ENCODE assay signal across 14 cellular contexts in genomic region chr2:241773511-241774418, GRCh38. TPM values are rescaled to one million over a fixed set of nuclear protein-coding genes. Genes with fewer than 3 reads are reported as not detected.
A peak's percentile ranks its signal among the peaks of the same experiment; 100 is the strongest.
DNase-seq lines count a peak whose midpoint lies in the region; ATAC-seq lines count a peak whose summit lies in the region.
"Had no signal": no experiment of that assay in that cellular context is flagged by ENCODE, and none has a peak within 500 bp of the region (broad histone marks: within the 10 kb centered on the region; RNA-seq: fewer than 3 reads in every experiment).

No MANE protein-coding gene starts in this region.

- peak; percentile 25 for ATAC-seq in stimulated activated naive CD8-positive, alpha-beta T cell treated with anti-CD3 and anti-CD28 coated beads, Interleukin-15, amount 100 ng/mL, for 72 hours
- ATAC-seq in stimulated activated naive CD8-positive, alpha-beta T cell treated with anti-CD3 and anti-CD28 coated beads, Interleukin-15, Interleukin-2, amounts not matched to agents 100 U/mL and 50 U/mL, for 24 hours = no peak
- ATAC-seq in right cardiac atrium (no peak), HG03565 (IDR thresholded peaks at IDR 0.05; ENCODE audit: unreplicated experiment) (no peak)
- ATAC-seq: activated T-cell treated with anti-CD3 and anti-CD28 coated beads, Interleukin-2, amount 50 U/mL, for 4 hours had no signal

- H3K27ac ChIP-seq in right cardiac atrium (ENCODE audit: low read length) = no peak overlapping the region
- H3K27ac ChIP-seq: breast epithelium, neutrophil had no signal

- 76% methylated on average over 29 of the region's 29 CpGs for WGBS in right cardiac atrium

- H3K9me3 Mint-ChIP-seq in stimulated activated naive CD8-positive, alpha-beta T cell treated with anti-CD3 and anti-CD28 coated beads, Interleukin-15, amount 100 ng/mL, for 72 hours = no peaks in the 10 kb centered on the region
- H3K9me3 Mint-ChIP-seq: activated T-cell treated with anti-CD3 and anti-CD28 coated beads, Interleukin-2, amount 50 U/mL, for 4 hours had no signal

- peaks cover 19% of the 10 kb centered on the region for H3K27me3 Mint-ChIP-seq in stimulated activated naive CD8-positive, alpha-beta T cell treated with anti-CD3 and anti-CD28 coated beads, Interleukin-15, amount 100 ng/mL, for 72 hours

- intact Hi-C loops in right cardiac atrium (cut with DNase I) = no loop called here

- peaks cover 26% of the 10 kb centered on the region for H3K4me1 Mint-ChIP-seq in stimulated activated naive CD8-positive, alpha-beta T cell treated with anti-CD3 and anti-CD28 coated beads, Interleukin-15, amount 100 ng/mL, for 72 hours

- DNase-seq in stimulated activated naive CD8-positive, alpha-beta T cell treated with anti-CD3 and anti-CD28 coated beads, Interleukin-15, amount 100 ng/mL, for 72 hours = no peak
- DNase-seq in stimulated activated naive CD8-positive, alpha-beta T cell treated with anti-CD3 and anti-CD28 coated beads, Interleukin-15, Interleukin-2, amounts not matched to agents 100 U/mL and 50 U/mL, for 24 hours = no peak
- DNase-seq in NCI-H774 (lab: John Stamatoyannopoulos, UW) (peak; percentile 68), right cardiac atrium (peak in 2 of 3 donors; percentile 38 to 49), NCI-H226 (no peak), DMS79 (lab: John Stamatoyannopoulos, UW) (no peak), Kasumi-1 (lab: John Stamatoyannopoulos, UW) (no peak)
- DNase-seq: activated T-cell treated with anti-CD3 and anti-CD28 coated beads, Interleukin-2, amount 50 U/mL, for 4 hours; AML-193 had no signal

- H3K27me3 ChIP-seq in right cardiac atrium (ENCODE audit: control insufficient read depth, insufficient read depth) = no peaks in the 10 kb centered on the region

- H3K27ac Mint-ChIP-seq in stimulated activated naive CD8-positive, alpha-beta T cell treated with anti-CD3 and anti-CD28 coated beads, Interleukin-15, amount 100 ng/mL, for 72 hours = no peak overlapping the region
- H3K27ac Mint-ChIP-seq: H9 had no signal

- no peak overlapping the region for H3K4me3 ChIP-seq in right cardiac atrium (ENCODE audit: low read length)
- H3K4me3 ChIP-seq: breast epithelium had no signal

- no peaks in the 10 kb centered on the region for H3K9me3 ChIP-seq in right cardiac atrium (ENCODE audit: control insufficient read depth, low read length)
- H3K9me3 ChIP-seq: breast epithelium, neutrophil had no signal

- no peak overlapping the region for H3K4me3 Mint-ChIP-seq in stimulated activated naive CD8-positive, alpha-beta T cell treated with anti-CD3 and anti-CD28 coated beads, Interleukin-15, amount 100 ng/mL, for 72 hours
- H3K4me3 Mint-ChIP-seq: activated T-cell treated with anti-CD3 and anti-CD28 coated beads, Interleukin-2, amount 50 U/mL, for 4 hours; H9 had no signal

- no peaks in the 10 kb centered on the region for H3K4me1 ChIP-seq in right cardiac atrium (ENCODE audit: control insufficient read depth, insufficient read depth, low read length)
- H3K4me1 ChIP-seq: breast epithelium had no signal

RNA-seq across cellular contexts. Expression of gene GAL3ST2, which starts 2.9 kb away (rescaled TPM):
- total RNA-seq in right cardiac atrium = under 1 TPM in 2 of 4 donors, not detected in 2; 0.23 to 0.29 TPM
- 0.09 TPM for polyA plus RNA-seq in right cardiac atrium
- total RNA-seq: M059J had no signal

RNA-seq across cellular contexts. Expression of gene NEU4, which starts 35.2 kb away (rescaled TPM):
- total RNA-seq in right cardiac atrium = 1 to 10 TPM in 1 of 4 donors, under 1 TPM in 2, not detected in 1; 0.17 to 1.4 (median 0.84) TPM
- 0.68 TPM for polyA plus RNA-seq in right cardiac atrium
- total RNA-seq: M059J had no signal

RNA-seq across cellular contexts. Expression of gene D2HGDH, which starts 39.3 kb away (rescaled TPM):
- 10 to 100 TPM; 16.1 to 22.3 (median 18.3) TPM for total RNA-seq in right cardiac atrium
- polyA plus RNA-seq in right cardiac atrium = 16.0 TPM

Comparison
In these comparisons a context has a peak if more than half of its experiments do, and no peak if none do; other contexts are left out.
1. DNase-seq: peak in NCI-H774 (single experiment) and right cardiac atrium (2 of 3); none in stimulated activated naive CD8-positive, alpha-beta T cell treated with anti-CD3 and anti-CD28 coated beads, Interleukin-15, amount 100 ng/mL, for 72 hours (0 of 2), stimulated activated naive CD8-positive, alpha-beta T cell treated with anti-CD3 and anti-CD28 coated beads, Interleukin-15, Interleukin-2, amounts not matched to agents 100 U/mL and 50 U/mL, for 24 hours (single experiment), NCI-H226 (single experiment), DMS79 (single experiment) and Kasumi-1 (0 of 2).